23 cellular contexts compared by ENCODE assay signal in genomic region chr2:190304404-190304803, GRCh38.
"Had no signal": no experiment of that assay in that cellular context is flagged by ENCODE, and none has a peak within 500 bp of the region (broad histone marks: within the 10 kb centered on the region; RNA-seq: fewer than 3 reads in every experiment).

No MANE protein-coding gene starts in this region.

- H3K4me3 ChIP-seq: heart right ventricle, sigmoid colon, upper lobe of left lung had no signal

- ATAC-seq: heart right ventricle; left cardiac atrium; natural killer cell; stimulated activated naive CD8-positive, alpha-beta T cell treated with anti-CD3 and anti-CD28 coated beads, Interleukin-15, Interleukin-2, amounts not matched to agents 100 U/mL and 50 U/mL, for 24 hours had no signal

- H3K9me3 ChIP-seq: sigmoid colon, upper lobe of left lung had no signal

- H3K9me3 Mint-ChIP-seq: natural killer cell had no signal

- H3K27me3 Mint-ChIP-seq: activated naive CD4-positive, alpha-beta T cell treated with anti-CD3 and anti-CD28 coated beads, Interleukin-2, amount 50 U/mL, for 24 hours; brain; dendritic cell treated with granulocyte-macrophage colony-stimulating factor and Interleukin-4, amounts not matched to agents 40 ng/mL and 50 ng/mL, for 4 days; progenitor cell of endocrine pancreas had no signal

- H3K4me1 ChIP-seq: sigmoid colon had no signal

- DNase-seq: activated CD4-positive, alpha-beta T cell treated with anti-CD3 and anti-CD28 coated beads, Interleukin-2, amount 50 U/mL, for 1 hour; activated CD4-positive, CD25-positive, alpha-beta regulatory T cell treated with anti-CD3 and anti-CD28 coated beads, Interleukin-2, amount 50 U/mL, for 72 hours; activated gamma-delta T cell treated with Interleukin-2 at 50 U/mL for 16 hours; anterior cingulate cortex; effector CD4-positive, alpha-beta T cell; erythroblast; foreskin fibroblast; heart right ventricle; islet precursor cell; left cardiac atrium; midbrain; natural killer cell; retina; sigmoid colon; stimulated activated CD4-positive, alpha-beta T cell treated with anti-CD3 and anti-CD28 coated beads, Interleukin-2, amount 100 ng/mL, for 48 hours; stimulated activated naive CD8-positive, alpha-beta T cell treated with anti-CD3 and anti-CD28 coated beads, Interleukin-15, Interleukin-2, amounts not matched to agents 100 U/mL and 50 U/mL, for 24 hours; upper lobe of left lung; WERI-Rb-1 had no signal

- H3K4me1 Mint-ChIP-seq: brain had no signal

- H3K27me3 ChIP-seq: heart right ventricle, sigmoid colon, upper lobe of left lung had no signal

- H3K27ac Mint-ChIP-seq: activated naive CD4-positive, alpha-beta T cell treated with anti-CD3 and anti-CD28 coated beads, Interleukin-2, amount 50 U/mL, for 24 hours; activated T-helper 1 cell treated with anti-CD3 and anti-CD28 coated beads, Interleukin-12 subunit alpha, Interleukin-12 subunit beta, Interleukin-2, Interleukin-4 antibody, amounts not matched to agents 30 ng/mL and 10 ng/mL and 1 ng/mL, durations not matched to agents 14 hours and 24 hours and 36 hours; brain; dendritic cell treated with granulocyte-macrophage colony-stimulating factor and Interleukin-4, amounts not matched to agents 40 ng/mL and 50 ng/mL, for 4 days; natural killer cell; progenitor cell of endocrine pancreas had no signal

- H3K4me3 Mint-ChIP-seq: activated naive CD4-positive, alpha-beta T cell treated with anti-CD3 and anti-CD28 coated beads, Interleukin-2, amount 50 U/mL, for 24 hours; activated T-helper 1 cell treated with anti-CD3 and anti-CD28 coated beads, Interleukin-12 subunit alpha, Interleukin-12 subunit beta, Interleukin-2, Interleukin-4 antibody, amounts not matched to agents 30 ng/mL and 10 ng/mL and 1 ng/mL, durations not matched to agents 14 hours and 24 hours and 36 hours; brain; dendritic cell treated with granulocyte-macrophage colony-stimulating factor and Interleukin-4, amounts not matched to agents 40 ng/mL and 50 ng/mL, for 4 days; natural killer cell had no signal

- H3K27ac ChIP-seq: heart right ventricle, sigmoid colon, upper lobe of left lung, WERI-Rb-1 had no signal
